ENCODE assay signal across 1 cellular context in the genomic region with DNA sequence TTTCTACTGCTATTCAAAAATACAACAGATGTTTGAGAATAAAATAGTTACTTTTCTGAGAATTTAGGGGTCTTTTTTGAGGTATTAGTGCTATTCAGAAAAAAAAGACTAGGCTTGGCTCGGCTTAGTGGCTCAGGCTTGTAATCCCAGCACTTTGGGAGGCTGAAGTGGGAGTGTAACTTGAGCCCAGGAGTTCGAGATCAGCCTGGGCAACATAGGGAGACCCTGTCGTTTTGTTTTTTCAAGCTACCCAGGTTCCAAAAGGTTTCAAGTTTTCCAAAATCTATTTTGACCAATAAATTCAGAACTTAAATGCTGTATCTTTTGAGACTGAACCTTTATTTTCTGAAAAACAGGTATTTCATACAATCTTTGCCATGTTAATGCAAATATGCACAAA.
TF ChIP-seq lines count a peak whose summit lies in the region.

No MANE protein-coding gene starts in this region.

TF ChIP-seq in IMR-90, 13 proteins besides CTCF, POLR2A, EP300 and RAD21 (continued from another document):
- TF ChIP-seq MXI1 (IDR thresholded peaks at IDR 0.05; ENCODE audit: borderline replicate concordance, low read depth, low read length) (no peak), CEBPB (IDR thresholded peaks at IDR 0.05; ENCODE audit: low read depth, low read length) (no peak), RCOR1 (IDR thresholded peaks at IDR 0.05; ENCODE audit: insufficient replicate concordance, low read length) (no peak), BHLHE40 (IDR thresholded peaks at IDR 0.05; ENCODE audit: low read depth, low read length) (no peak), NFE2L2 (IDR thresholded peaks at IDR 0.05; ENCODE audit: low read depth, low read length) (no peak), CHD1 (IDR thresholded peaks at IDR 0.05; ENCODE audit: low read depth, low read length) (no peak)
